Comparison of ENCODE assay signal across 10 cellular contexts in the genomic region with DNA sequence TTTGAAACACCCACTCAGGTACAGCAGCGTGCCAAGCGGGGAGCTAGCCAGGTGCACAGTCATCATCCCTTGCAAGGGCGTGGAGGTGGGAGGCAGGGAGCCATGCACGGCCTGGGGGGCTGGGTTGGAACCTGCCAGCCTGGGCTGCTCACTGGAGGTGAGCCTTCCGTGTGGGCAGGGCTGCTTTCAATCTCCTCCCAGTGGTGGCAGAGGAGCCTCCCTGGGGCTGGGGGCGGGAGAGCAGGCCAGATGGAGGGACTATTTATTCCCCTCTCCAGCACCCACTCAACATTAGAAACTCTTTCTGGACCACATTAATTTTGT.
A peak's percentile ranks its signal among the peaks of the same experiment; 100 is the strongest.
DNase-seq lines count a peak whose midpoint lies in the region; ATAC-seq and TF ChIP-seq lines count a peak whose summit lies in the region.
"Had no signal": no experiment of that assay in that cellular context is flagged by ENCODE, and none has a peak within 500 bp of the region (broad histone marks: within the 10 kb centered on the region; RNA-seq: fewer than 3 reads in every experiment).

No MANE protein-coding gene starts in this region.

- H3K9me2 ChIP-seq in GM23338 (ENCODE audit: insufficient read depth): no peaks in the 10 kb centered on the region

- H3K36me3 Mint-ChIP-seq in GM23338 (ENCODE audit: low read depth): 0 out of 3 replicates have a peak, but pooled peaks cover 3% of the 10 kb centered on the region

- no peaks in the 10 kb centered on the region for H4K20me1 ChIP-seq in GM23338 (replicated peaks; ENCODE audit: insufficient read depth)

- H3K4me1 Mint-ChIP-seq in GM23338: peaks cover 18% of the 10 kb centered on the region

- no peak for TF ChIP-seq CTCF in GM23338 (conservative IDR thresholded peaks at IDR 0.05; ENCODE audit: low read depth in 2 of 2)
- no peak for TF ChIP-seq CTCF in epithelial cell of esophagus (IDR thresholded peaks at IDR 0.05; ENCODE audit: insufficient read depth, low read depth, low read length, missing control alignments)

- no peak overlapping the region for H3K4me3 Mint-ChIP-seq in GM23338
- H3K4me3 Mint-ChIP-seq: activated naive CD4-positive, alpha-beta T cell treated with anti-CD3 and anti-CD28 coated beads for 36 hours had no signal

- H3K27me3 ChIP-seq in GM23338 (ENCODE audit: insufficient read depth): no peaks in the 10 kb centered on the region
- H3K27me3 ChIP-seq: gastroesophageal sphincter had no signal

- H3K4me2 ChIP-seq in GM23338: no peak overlapping the region

- H3K27me3 Mint-ChIP-seq in GM23338 (ENCODE audit: insufficient read depth, low read depth, poor library complexity): peaks cover 12% of the 10 kb centered on the region

- H3K27ac Mint-ChIP-seq in GM23338: 0 out of 2 replicates have a peak overlapping the region, but pooled peaks have one; percentile 65
- H3K27ac Mint-ChIP-seq: activated naive CD4-positive, alpha-beta T cell treated with anti-CD3 and anti-CD28 coated beads for 36 hours had no signal

- H3K27ac ChIP-seq in GM23338 (ENCODE audit: low read depth): no peak overlapping the region
- H3K27ac ChIP-seq: gastroesophageal sphincter, prostate gland had no signal

- H3K79me2 ChIP-seq in GM23338 (replicated peaks; ENCODE audit: insufficient read depth): no peaks in the 10 kb centered on the region

- H3F3A ChIP-seq in GM23338 (replicated peaks; ENCODE audit: low read depth): no peaks in the 10 kb centered on the region

- H3K9me3 Mint-ChIP-seq in GM23338: no peaks in the 10 kb centered on the region
- H3K9me3 Mint-ChIP-seq: activated naive CD4-positive, alpha-beta T cell treated with anti-CD3 and anti-CD28 coated beads for 36 hours had no signal

- peaks cover 8% of the 10 kb centered on the region; the same call in 1 of the 2 replicates for H3K4me1 ChIP-seq in GM23338 (ENCODE audit: insufficient read depth)
- H3K4me1 ChIP-seq: gastroesophageal sphincter, prostate gland had no signal

- no peaks in the 10 kb centered on the region; the same call in 1 of the 2 replicates for H3K36me3 ChIP-seq in GM23338 (ENCODE audit: insufficient read depth)
- H3K36me3 ChIP-seq: prostate gland had no signal

- H2AFZ ChIP-seq in GM23338: 0 out of 2 replicates have a peak overlapping the region, but pooled peaks have one; percentile 9

- H3K4me3 ChIP-seq in GM23338 (no peak overlapping the region), epithelial cell of esophagus (ENCODE audit: low read length) (no peak overlapping the region)
- H3K4me3 ChIP-seq: gastroesophageal sphincter, prostate gland had no signal

- ATAC-seq in GM23338: peak; percentile 88

- peak; percentile 44 for DNase-seq in GM23338 (ENCODE audit: low spot score)
- DNase-seq in NCI-H2171 (lab: John Stamatoyannopoulos, UW): peak; percentile 80
- peak; percentile 87 for DNase-seq in epithelial cell of esophagus (ENCODE audit: low read depth)
- DNase-seq in nucleus accumbens (lab: John Stamatoyannopoulos, UW): peak in 38 of 56 donors; percentile 7 to 89 (median 61)
- no peak for DNase-seq in NCI-H1092 treated with DMSO at 0.1 percent for 48 hours (lab: John Stamatoyannopoulos, UW)
- no peak for DNase-seq in NCI-H2196 (lab: John Stamatoyannopoulos, UW; ENCODE audit: unreplicated experiment)
- DNase-seq in NCI-H128 (lab: John Stamatoyannopoulos, UW; ENCODE audit: unreplicated experiment): no peak

TF ChIP-seq in GM23338, 12 proteins besides CTCF, POLR2A, EP300 and RAD21 (continues in another document):
- no peak for TF ChIP-seq ZNF114 (CRISPR knock-in tag; IDR thresholded peaks at IDR 0.05)
- TF ChIP-seq JUNB (IDR thresholded peaks at IDR 0.05; ENCODE audit: unreplicated experiment): no peak
- no peak for TF ChIP-seq NANOG (IDR thresholded peaks at IDR 0.05; ENCODE audit: borderline replicate concordance)
- TF ChIP-seq CREB1 (CRISPR knock-in tag; IDR thresholded peaks at IDR 0.05; ENCODE audit: low read depth): no peak
- no peak for TF ChIP-seq STAT1 (IDR thresholded peaks at IDR 0.05; ENCODE audit: unreplicated experiment)
- TF ChIP-seq, protein P1, sequence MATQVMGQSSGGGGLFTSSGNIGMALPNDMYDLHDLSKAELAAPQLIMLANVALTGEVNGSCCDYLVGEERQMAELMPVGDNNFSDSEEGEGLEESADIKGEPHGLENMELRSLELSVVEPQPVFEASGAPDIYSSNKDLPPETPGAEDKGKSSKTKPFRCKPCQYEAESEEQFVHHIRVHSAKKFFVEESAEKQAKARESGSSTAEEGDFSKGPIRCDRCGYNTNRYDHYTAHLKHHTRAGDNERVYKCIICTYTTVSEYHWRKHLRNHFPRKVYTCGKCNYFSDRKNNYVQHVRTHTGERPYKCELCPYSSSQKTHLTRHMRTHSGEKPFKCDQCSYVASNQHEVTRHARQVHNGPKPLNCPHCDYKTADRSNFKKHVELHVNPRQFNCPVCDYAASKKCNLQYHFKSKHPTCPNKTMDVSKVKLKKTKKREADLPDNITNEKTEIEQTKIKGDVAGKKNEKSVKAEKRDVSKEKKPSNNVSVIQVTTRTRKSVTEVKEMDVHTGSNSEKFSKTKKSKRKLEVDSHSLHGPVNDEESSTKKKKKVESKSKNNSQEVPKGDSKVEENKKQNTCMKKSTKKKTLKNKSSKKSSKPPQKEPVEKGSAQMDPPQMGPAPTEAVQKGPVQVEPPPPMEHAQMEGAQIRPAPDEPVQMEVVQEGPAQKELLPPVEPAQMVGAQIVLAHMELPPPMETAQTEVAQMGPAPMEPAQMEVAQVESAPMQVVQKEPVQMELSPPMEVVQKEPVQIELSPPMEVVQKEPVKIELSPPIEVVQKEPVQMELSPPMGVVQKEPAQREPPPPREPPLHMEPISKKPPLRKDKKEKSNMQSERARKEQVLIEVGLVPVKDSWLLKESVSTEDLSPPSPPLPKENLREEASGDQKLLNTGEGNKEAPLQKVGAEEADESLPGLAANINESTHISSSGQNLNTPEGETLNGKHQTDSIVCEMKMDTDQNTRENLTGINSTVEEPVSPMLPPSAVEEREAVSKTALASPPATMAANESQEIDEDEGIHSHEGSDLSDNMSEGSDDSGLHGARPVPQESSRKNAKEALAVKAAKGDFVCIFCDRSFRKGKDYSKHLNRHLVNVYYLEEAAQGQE (IDR thresholded peaks at IDR 0.05; ENCODE audit: unreplicated experiment): no peak
- TF ChIP-seq, protein P2, sequence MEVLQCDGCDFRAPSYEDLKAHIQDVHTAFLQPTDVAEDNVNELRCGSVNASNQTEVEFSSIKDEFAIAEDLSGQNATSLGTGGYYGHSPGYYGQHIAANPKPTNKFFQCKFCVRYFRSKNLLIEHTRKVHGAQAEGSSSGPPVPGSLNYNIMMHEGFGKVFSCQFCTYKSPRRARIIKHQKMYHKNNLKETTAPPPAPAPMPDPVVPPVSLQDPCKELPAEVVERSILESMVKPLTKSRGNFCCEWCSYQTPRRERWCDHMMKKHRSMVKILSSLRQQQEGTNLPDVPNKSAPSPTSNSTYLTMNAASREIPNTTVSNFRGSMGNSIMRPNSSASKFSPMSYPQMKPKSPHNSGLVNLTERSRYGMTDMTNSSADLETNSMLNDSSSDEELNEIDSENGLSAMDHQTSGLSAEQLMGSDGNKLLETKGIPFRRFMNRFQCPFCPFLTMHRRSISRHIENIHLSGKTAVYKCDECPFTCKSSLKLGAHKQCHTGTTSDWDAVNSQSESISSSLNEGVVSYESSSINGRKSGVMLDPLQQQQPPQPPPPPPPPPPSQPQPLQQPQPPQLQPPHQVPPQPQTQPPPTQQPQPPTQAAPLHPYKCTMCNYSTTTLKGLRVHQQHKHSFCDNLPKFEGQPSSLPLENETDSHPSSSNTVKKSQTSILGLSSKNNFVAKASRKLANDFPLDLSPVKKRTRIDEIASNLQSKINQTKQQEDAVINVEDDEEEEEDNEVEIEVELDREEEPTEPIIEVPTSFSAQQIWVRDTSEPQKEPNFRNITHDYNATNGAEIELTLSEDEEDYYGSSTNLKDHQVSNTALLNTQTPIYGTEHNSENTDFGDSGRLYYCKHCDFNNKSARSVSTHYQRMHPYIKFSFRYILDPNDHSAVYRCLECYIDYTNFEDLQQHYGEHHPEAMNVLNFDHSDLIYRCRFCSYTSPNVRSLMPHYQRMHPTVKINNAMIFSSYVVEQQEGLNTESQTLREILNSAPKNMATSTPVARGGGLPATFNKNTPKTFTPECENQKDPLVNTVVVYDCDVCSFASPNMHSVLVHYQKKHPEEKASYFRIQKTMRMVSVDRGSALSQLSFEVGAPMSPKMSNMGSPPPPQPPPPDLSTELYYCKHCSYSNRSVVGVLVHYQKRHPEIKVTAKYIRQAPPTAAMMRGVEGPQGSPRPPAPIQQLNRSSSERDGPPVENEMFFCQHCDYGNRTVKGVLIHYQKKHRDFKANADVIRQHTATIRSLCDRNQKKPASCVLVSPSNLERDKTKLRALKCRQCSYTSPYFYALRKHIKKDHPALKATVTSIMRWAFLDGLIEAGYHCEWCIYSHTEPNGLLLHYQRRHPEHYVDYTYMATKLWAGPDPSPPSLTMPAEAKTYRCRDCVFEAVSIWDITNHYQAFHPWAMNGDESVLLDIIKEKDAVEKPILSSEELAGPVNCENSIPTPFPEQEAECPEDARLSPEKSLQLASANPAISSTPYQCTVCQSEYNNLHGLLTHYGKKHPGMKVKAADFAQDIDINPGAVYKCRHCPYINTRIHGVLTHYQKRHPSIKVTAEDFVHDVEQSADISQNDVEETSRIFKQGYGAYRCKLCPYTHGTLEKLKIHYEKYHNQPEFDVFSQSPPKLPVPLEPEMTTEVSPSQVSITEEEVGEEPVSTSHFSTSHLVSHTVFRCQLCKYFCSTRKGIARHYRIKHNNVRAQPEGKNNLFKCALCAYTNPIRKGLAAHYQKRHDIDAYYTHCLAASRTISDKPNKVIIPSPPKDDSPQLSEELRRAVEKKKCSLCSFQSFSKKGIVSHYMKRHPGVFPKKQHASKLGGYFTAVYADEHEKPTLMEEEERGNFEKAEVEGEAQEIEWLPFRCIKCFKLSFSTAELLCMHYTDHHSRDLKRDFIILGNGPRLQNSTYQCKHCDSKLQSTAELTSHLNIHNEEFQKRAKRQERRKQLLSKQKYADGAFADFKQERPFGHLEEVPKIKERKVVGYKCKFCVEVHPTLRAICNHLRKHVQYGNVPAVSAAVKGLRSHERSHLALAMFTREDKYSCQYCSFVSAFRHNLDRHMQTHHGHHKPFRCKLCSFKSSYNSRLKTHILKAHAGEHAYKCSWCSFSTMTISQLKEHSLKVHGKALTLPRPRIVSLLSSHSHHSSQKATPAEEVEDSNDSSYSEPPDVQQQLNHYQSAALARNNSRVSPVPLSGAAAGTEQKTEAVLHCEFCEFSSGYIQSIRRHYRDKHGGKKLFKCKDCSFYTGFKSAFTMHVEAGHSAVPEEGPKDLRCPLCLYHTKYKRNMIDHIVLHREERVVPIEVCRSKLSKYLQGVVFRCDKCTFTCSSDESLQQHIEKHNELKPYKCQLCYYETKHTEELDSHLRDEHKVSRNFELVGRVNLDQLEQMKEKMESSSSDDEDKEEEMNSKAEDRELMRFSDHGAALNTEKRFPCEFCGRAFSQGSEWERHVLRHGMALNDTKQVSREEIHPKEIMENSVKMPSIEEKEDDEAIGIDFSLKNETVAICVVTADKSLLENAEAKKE (CRISPR knock-in tag; IDR thresholded peaks at IDR 0.05): no peak
- no peak for TF ChIP-seq EZH2 (IDR thresholded peaks at IDR 0.05; ENCODE audit: low read depth, unreplicated experiment)

Comparison
In these comparisons a context has a peak if more than half of its experiments do, and no peak if none do; other contexts are left out.
1. DNase-seq: peak in GM23338 (single experiment), NCI-H2171 (single experiment), epithelial cell of esophagus (single experiment) and nucleus accumbens (38 of 56); none in NCI-H1092 treated with DMSO at 0.1 percent for 48 hours (single experiment), NCI-H2196 (single experiment) and NCI-H128 (single experiment).